8 cellular contexts compared by ENCODE assay signal in genomic region chr12:18430425-18431048, GRCh38.
DNase-seq lines count a peak whose midpoint lies in the region; ATAC-seq and TF ChIP-seq lines count a peak whose summit lies in the region.

No MANE protein-coding gene starts in this region.

- H3K36me3 ChIP-seq in A673 (ENCODE audit: insufficient read depth, low read length, poor library complexity, severe bottlenecking), result no peaks in the 10 kb centered on the region
- no peaks in the 10 kb centered on the region for H3K36me3 ChIP-seq in IMR-90 (ENCODE audit: control insufficient read depth, insufficient read depth, low read length)

- H3K27ac ChIP-seq in A673 (ENCODE audit: low read depth, low read length, poor library complexity, severe bottlenecking) (no peak overlapping the region), IMR-90 (ENCODE audit: insufficient read depth, low read length) (no peak overlapping the region)

- H3K9ac ChIP-seq in IMR-90 (ENCODE audit: low read depth, low read length), result no peak overlapping the region

- TF ChIP-seq POLR2A in IMR-90 (IDR thresholded peaks at IDR 0.05; ENCODE audit: low read depth, low read length), result no peak

- H4K5ac ChIP-seq in IMR-90 (ENCODE audit: low read depth, low read length), result no peak overlapping the region

- no peaks in the 10 kb centered on the region for H3K27me3 ChIP-seq in A673 (replicated peaks; ENCODE audit: insufficient read depth, low read depth, low read length, poor library complexity)
- H3K27me3 ChIP-seq in IMR-90 (ENCODE audit: control insufficient read depth, insufficient read depth, low read length), result no peaks in the 10 kb centered on the region

- TF ChIP-seq CTCF in A673 (conservative IDR thresholded peaks at IDR 0.05; ENCODE audit: low read depth, low read length) (peak; percentile 69), GM12874 (IDR thresholded peaks at IDR 0.05; ENCODE audit: insufficient read depth, low read depth, low read length) (peak; percentile 61; the same call in 1 of the 2 replicates), IMR-90 (conservative IDR thresholded peaks at IDR 0.05; ENCODE audit: low read depth, low read length) (peak; percentile 86), glutamatergic neuron (IDR thresholded peaks at IDR 0.05; ENCODE audit: partially characterized antibody, unreplicated experiment) (peak; percentile 85), retinal pigment epithelial cell (conservative IDR thresholded peaks at IDR 0.05; ENCODE audit: low read depth, low read length) (peak; percentile 95)

- 0 out of 2 replicates have a peak overlapping the region, but pooled peaks have one; percentile 32 for H3K56ac ChIP-seq in IMR-90 (ENCODE audit: extremely low read depth, insufficient read depth, low read length)

- peak; percentile 99 for ATAC-seq in IMR-90 (ENCODE audit: low read depth)
- no peak for ATAC-seq in GM21619 (IDR thresholded peaks at IDR 0.05; ENCODE audit: unreplicated experiment)
- ATAC-seq in GM21528 (IDR thresholded peaks at IDR 0.05; ENCODE audit: low FRiP score, unreplicated experiment), result no peak

- H2BK20ac ChIP-seq in IMR-90 (ENCODE audit: low read depth, low read length), result peak overlapping the region; percentile 30; the same call in 1 of the 2 replicates

- POLR2A ChIA-PET in A673 (lab: Charles Lee; ENCODE audit: low non-redundant PET), result no interaction called here
- POLR2A ChIA-PET in IMR-90 (lab: Charles Lee; ENCODE audit: unreplicated experiment), result interaction anchor here (0.6 kb wide), 1 partner anchor 793 kb away, joined by 9 read pairs; no protein-coding TSS in a partner anchor

- H2BK5ac ChIP-seq in IMR-90 (ENCODE audit: low read depth, low read length, poor library complexity, severe bottlenecking), result no peak overlapping the region

- H3K9me3 ChIP-seq in A673 (ENCODE audit: low read depth, low read length, poor library complexity, severe bottlenecking) (no peaks in the 10 kb centered on the region), IMR-90 (ENCODE audit: control insufficient read depth, insufficient read depth, low read length) (no peaks in the 10 kb centered on the region)

- in situ Hi-C loops in IMR-90 (cut with MboI; ENCODE audit: low sequenced_read_pairs), result loop anchor here (10.0 to 25.0 kb wide), 2 partner anchors 754 to 857 kb away; no protein-coding TSS in a partner anchor

- no peak overlapping the region; the same call in 1 of the 2 replicates for H3K14ac ChIP-seq in IMR-90 (replicated peaks; ENCODE audit: low read depth, low read length)

- H2AFZ ChIP-seq in IMR-90 (replicated peaks; ENCODE audit: low read length, poor library complexity), result peak overlapping the region; percentile 46

- peak overlapping the region in 1 of 2 experiments; percentile 73; a peak in 1 of 4 replicates for H4K8ac ChIP-seq in IMR-90 (ENCODE audit: low read depth in 2 of 2, low read length in 2 of 2)

- H2AK9ac ChIP-seq in IMR-90 (replicated peaks; ENCODE audit: low read depth, low read length, poor library complexity), result no peak overlapping the region

- H3K4me2 ChIP-seq in IMR-90 (ENCODE audit: low read depth, low read length), result no peak overlapping the region

- H3K79me1 ChIP-seq in IMR-90 (ENCODE audit: low read depth in 1 of 2, low read length in 2 of 2), result no peaks in the 10 kb centered on the region

- BruUV-seq in A673 (replicated peaks; lab: Mats Ljungman, UMichigan), result no TSS peak
- BruUV-seq in IMR-90 (replicated peaks; lab: Mats Ljungman, UMichigan), result no TSS peak

- 0% methylated on average over 1 of the region's 3 CpGs; no CpG with 5 or more reads in 1 of the 2 experiments for WGBS in IMR-90 (ENCODE audit: extremely low coverage in 2 of 2, insufficient read length in 1 of 2), 2 experiments

- peak; percentile 27 for DNase-seq in A673 (ENCODE audit: low spot score)
- DNase-seq in IMR-90, result peak; percentile 71
- DNase-seq in SW480 (ENCODE audit: low spot score), result peak; percentile 41
- DNase-seq in glutamatergic neuron, result peak; percentile 68
- DNase-seq in retinal pigment epithelial cell (ENCODE audit: low read depth), result no peak

- H2BK120ac ChIP-seq in IMR-90 (ENCODE audit: low read depth, low read length), result peak overlapping the region; percentile 36; the same call in 1 of the 2 replicates

- H3K23ac ChIP-seq in IMR-90 (ENCODE audit: low read depth, low read length), result no peak overlapping the region

- dilution Hi-C loops in IMR-90 (cut with HindIII; ENCODE audit: low sequenced_read_pairs, unreplicated experiment), result no loop called here

- H2AK5ac ChIP-seq in IMR-90 (ENCODE audit: low read depth, low read length), result no peak overlapping the region

- 0 out of 2 replicates have a peak overlapping the region, but pooled peaks have one; percentile 17 for H4K91ac ChIP-seq in IMR-90 (ENCODE audit: insufficient read depth, low read depth, low read length)

- peak overlapping the region; percentile 34 for H3K4me3 Mint-ChIP-seq in glutamatergic neuron (ENCODE audit: unreplicated experiment)

- CTCF ChIA-PET in A673 (lab: Charles Lee), result interaction anchor here (1.0 to 1.3 kb wide), 2 partner anchors 209 to 755 kb away, joined by 3 to 11 read pairs; no protein-coding TSS in a partner anchor
- CTCF ChIA-PET in IMR-90 (lab: Yijun Ruan, JAX), result interaction anchor here (0.5 to 1.7 kb wide), 10 partner anchors 11 to 1022 kb away, joined by 3 to 7 read pairs (median 3); no protein-coding TSS in a partner anchor

- intact Hi-C loops in A673 (cut with micrococcal nuclease; ENCODE audit: unreplicated experiment), result loop anchor here (10.0 kb wide), 1 partner anchor 754 kb away; no protein-coding TSS in a partner anchor
- intact Hi-C loops in IMR-90 (cut with micrococcal nuclease), result loop anchor here (1.0 to 10.0 kb wide), 8 partner anchors 178 to 854 kb away; no protein-coding TSS in a partner anchor

- H3K4me1 Mint-ChIP-seq in glutamatergic neuron (ENCODE audit: low read depth, unreplicated experiment), result peaks cover 38% of the 10 kb centered on the region

- H3K4ac ChIP-seq in IMR-90 (ENCODE audit: low read depth, low read length), result peak overlapping the region; percentile 52; the same call in 1 of the 2 replicates

- no peak overlapping the region for H3K18ac ChIP-seq in IMR-90 (ENCODE audit: low read depth, low read length)

- H3K4me3 ChIP-seq in A673 (ENCODE audit: low read depth, low read length, poor library complexity, severe bottlenecking) (no peak overlapping the region), IMR-90 (ENCODE audit: insufficient read depth, low read depth, low read length) (no peak overlapping the region), retinal pigment epithelial cell (ENCODE audit: low read length) (no peak overlapping the region)

- no peaks in the 10 kb centered on the region for H4K20me1 ChIP-seq in IMR-90 (ENCODE audit: insufficient read depth, low read length)

- no peaks in the 10 kb centered on the region for H3K27me3 Mint-ChIP-seq in glutamatergic neuron (ENCODE audit: unreplicated experiment)

- H3K9me1 ChIP-seq in IMR-90 (ENCODE audit: insufficient read depth, low read length), result no peaks in the 10 kb centered on the region; the same call in 1 of the 2 replicates

- peak; percentile 89 for TF ChIP-seq RAD21 in IMR-90 (IDR thresholded peaks at IDR 0.05; ENCODE audit: low read length)

- peak overlapping the region; percentile 78; the same call in 1 of the 3 replicates for H2BK15ac ChIP-seq in IMR-90 (ENCODE audit: low read depth, low read length)

- H3K9me3 Mint-ChIP-seq in glutamatergic neuron (ENCODE audit: unreplicated experiment), result peaks cover 2% of the 10 kb centered on the region

- peak overlapping the region; percentile 30 for H3K27ac Mint-ChIP-seq in glutamatergic neuron (ENCODE audit: unreplicated experiment)

- no peaks in the 10 kb centered on the region for H3K36me3 Mint-ChIP-seq in glutamatergic neuron (ENCODE audit: unreplicated experiment)

- H3K4me1 ChIP-seq in A673 (ENCODE audit: insufficient read depth, low read length, poor library complexity, severe bottlenecking), result no peaks in the 10 kb centered on the region
- H3K4me1 ChIP-seq in IMR-90 (ENCODE audit: control insufficient read depth, insufficient read depth, low read length), result no peaks in the 10 kb centered on the region

TF ChIP-seq in IMR-90, 13 proteins besides CTCF, POLR2A, EP300 and RAD21:
- TF ChIP-seq SMC3 (IDR thresholded peaks at IDR 0.05; ENCODE audit: low read depth, low read length) (peak; percentile 74), BHLHE40 (IDR thresholded peaks at IDR 0.05; ENCODE audit: low read depth, low read length) (no peak)
